In the genomic region with DNA sequence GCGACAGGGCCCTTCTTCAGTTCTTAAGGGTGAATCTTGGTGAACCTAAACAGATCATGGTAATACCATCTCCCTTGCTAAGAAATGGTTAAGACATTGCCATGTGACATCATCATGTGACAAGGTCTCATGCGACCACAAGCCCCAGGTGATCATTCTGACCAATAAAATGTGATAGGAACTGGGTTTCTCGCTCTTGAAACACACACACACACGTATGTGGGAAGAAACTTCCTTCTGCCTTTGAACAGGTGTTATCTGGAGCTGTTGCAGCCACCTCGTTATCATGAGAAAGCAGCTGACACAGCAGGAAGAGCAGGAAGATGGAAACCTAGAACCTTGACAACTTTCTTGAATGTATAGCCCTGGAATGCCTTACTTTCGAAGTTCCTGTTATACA, we compare ENCODE assay signal across 28 cellular contexts. TPM values are rescaled to one million over a fixed set of nuclear protein-coding genes. Genes with fewer than 3 reads are reported as not detected.
DNase-seq lines count a peak whose midpoint lies in the region; ATAC-seq, FAIRE-seq and TF ChIP-seq lines count a peak whose summit lies in the region.
"Had no signal": no experiment of that assay in that cellular context is flagged by ENCODE, and none has a peak within 500 bp of the region (broad histone marks: within the 10 kb centered on the region; RNA-seq: fewer than 3 reads in every experiment).

No MANE protein-coding gene starts in this region.

- H3K27ac ChIP-seq in HepG2 (ENCODE audit: extremely low read length, insufficient read depth, low read length) (no peak overlapping the region), right lobe of liver (no peak overlapping the region), foreskin keratinocyte (no peak overlapping the region)
- H3K27ac ChIP-seq: KMS-11, neural progenitor cell, psoas muscle had no signal

- no peaks in the 10 kb centered on the region for H3K79me2 ChIP-seq in HepG2 (ENCODE audit: insufficient read depth, low read length)

- DNase-seq in HepG2 (ENCODE audit: low spot score) (no peak), right lobe of liver (no peak), OCI-M1 (lab: John Stamatoyannopoulos, UW) (peak; percentile 53), foreskin keratinocyte (no peak), KG1 (lab: John Stamatoyannopoulos, UW) (no peak), NCI-H2171 (lab: John Stamatoyannopoulos, UW) (no peak), SHP77 (lab: John Stamatoyannopoulos, UW) (no peak)
- DNase-seq: activated CD4-positive, alpha-beta T cell treated with anti-CD3 and anti-CD28 coated beads, Interleukin-2, amount 50 U/mL, for 4 hours; activated CD4-positive, CD25-positive, alpha-beta regulatory T cell; activated CD8-positive, alpha-beta memory T cell treated with anti-CD3 and anti-CD28 coated beads, Interleukin-2, amount 50 U/mL, for 48 hours; CD8-positive, alpha-beta memory T cell; NCI-H1105; NCI-H2107; PC-3; psoas muscle; stimulated activated CD4-positive, alpha-beta T cell treated with anti-CD3 and anti-CD28 coated beads, Interleukin-1b, Interleukin-23, amount 100 ng/mL, for 48 hours; substantia nigra; T1000 had no signal

- H3K4me3 ChIP-seq in HepG2 (replicated peaks in 1 of 3; ENCODE audit: insufficient read depth in 1 of 3, low read depth in 2 of 3, low read length in 3 of 3) (no peak overlapping the region), right lobe of liver (no peak overlapping the region)
- H3K4me3 ChIP-seq: HAP-1, neural progenitor cell, psoas muscle, skin epidermis had no signal

- TF ChIP-seq POLR2A in HepG2 (IDR thresholded peaks at IDR 0.05; ENCODE audit: insufficient read depth in 1 of 2, low read depth in 2 of 2, low read length in 2 of 2) (no peak), right lobe of liver (IDR thresholded peaks at IDR 0.05) (no peak)

- no TSS peak for BruUV-seq in HepG2 (replicated peaks; lab: Mats Ljungman, UMichigan)

- H3K9ac ChIP-seq in HepG2 (ENCODE audit: insufficient read depth, low read depth, low read length), result no peak overlapping the region
- H3K9ac ChIP-seq: KMS-11, neural progenitor cell had no signal

- H3K27me3 ChIP-seq in HepG2 (ENCODE audit: control insufficient read depth in 1 of 2, insufficient read depth in 2 of 2, low read length in 2 of 2), result peaks cover 0 to 24% of the 10 kb centered on the region in 2 experiments; a peak in 2 of 5 replicates
- H3K27me3 ChIP-seq in right lobe of liver, result no peaks in the 10 kb centered on the region
- peaks cover 4% of the 10 kb centered on the region for H3K27me3 ChIP-seq in foreskin keratinocyte

- intact Hi-C loops in HepG2 (cut with micrococcal nuclease; ENCODE audit: unreplicated experiment), result no loop called here
- intact Hi-C loops in right lobe of liver (cut with DNase I), result no loop called here

- POLR2A ChIA-PET in HepG2 (lab: Yijun Ruan, JAX), result no interaction called here

- WGBS in HepG2 (ENCODE audit: low lambda C conversion rate), result 22% methylated on average over 6 of the region's 6 CpGs
- 56% methylated on average over 4 of the region's 6 CpGs for WGBS in right lobe of liver (ENCODE audit: insufficient coverage, low coverage, low lambda C conversion rate, missing lambda C conversion rate)

- H3K36me3 ChIP-seq in HepG2 (replicated peaks in 1 of 2; ENCODE audit: control insufficient read depth in 1 of 2, insufficient read depth in 2 of 2, low read length in 2 of 2) (no peaks in the 10 kb centered on the region), right lobe of liver (no peaks in the 10 kb centered on the region)
- H3K36me3 ChIP-seq: HAP-1, neural progenitor cell had no signal

- H3K4me2 ChIP-seq in HepG2 (ENCODE audit: low read depth, low read length), result no peak overlapping the region
- H3K4me2 ChIP-seq: KMS-11, neural progenitor cell had no signal

- no peaks in the 10 kb centered on the region for H4K20me1 ChIP-seq in HepG2 (ENCODE audit: insufficient read depth, low read length)

- no peaks in the 10 kb centered on the region for H3K4me1 ChIP-seq in HepG2 (ENCODE audit: insufficient read depth, low read length)
- H3K4me1 ChIP-seq in right lobe of liver, result peaks cover 0 to 4% (median 0%) of the 10 kb centered on the region in 4 donors
- H3K4me1 ChIP-seq in foreskin keratinocyte, result peaks cover 13% of the 10 kb centered on the region
- H3K4me1 ChIP-seq: HAP-1 had no signal

- CTCF ChIA-PET in HepG2 (lab: Yijun Ruan, JAX; ENCODE audit: low intra/inter-chr PET ratio, low total read pairs), result no interaction called here

- no peak overlapping the region for H2AFZ ChIP-seq in HepG2 (ENCODE audit: low read length)
- H2AFZ ChIP-seq: neural progenitor cell had no signal

- no peak for TF ChIP-seq CTCF in HepG2 (CRISPR knock-in tag; IDR thresholded peaks at IDR 0.05)
- TF ChIP-seq CTCF in right lobe of liver (IDR thresholded peaks at IDR 0.05), result no peak
- TF ChIP-seq CTCF in foreskin keratinocyte (conservative IDR thresholded peaks at IDR 0.05), result no peak

- FAIRE-seq in HepG2 (lab: Jason Lieb, UNC), result no peak
- FAIRE-seq: A204.1 had no signal

- in situ Hi-C loops in HepG2 (cut with HindIII; ENCODE audit: extremely low pct_ligation_motif_present, low pct_unique_long_range_greater_than_20kb), result no loop called here

- TF ChIP-seq EP300 in HepG2 (IDR thresholded peaks at IDR 0.05; ENCODE audit: low read depth in 2 of 2, low read length in 2 of 2), result no peak
- TF ChIP-seq EP300 in HepG2 (CRISPR knock-in tag; IDR thresholded peaks at IDR 0.05; ENCODE audit: borderline replicate concordance), result no peak

- TF ChIP-seq RAD21 in HepG2 (CRISPR knock-in tag; IDR thresholded peaks at IDR 0.05), result no peak

- ATAC-seq in HepG2 (no peak), right lobe of liver (no peak), foreskin keratinocyte (peak; percentile 27), GM21528 (IDR thresholded peaks at IDR 0.05; ENCODE audit: low FRiP score, unreplicated experiment) (no peak)
- ATAC-seq: activated T-helper 17 cell treated with anti-CD3 and anti-CD28 coated beads, Interleukin-2, amount 50 U/mL, for 72 hours; PC-3; psoas muscle; Right ventricle myocardium inferior had no signal

- H3K9me3 ChIP-seq in HepG2 (ENCODE audit: low read length), result no peaks in the 10 kb centered on the region
- H3K9me3 ChIP-seq in right lobe of liver, result no peaks in the 10 kb centered on the region
- H3K9me3 ChIP-seq: HAP-1, psoas muscle had no signal

TF ChIP-seq in HepG2, 621 proteins besides CTCF, POLR2A, EP300 and RAD21 (continues in another document):
- TF ChIP-seq SYNCRIP (IDR thresholded peaks at IDR 0.05; ENCODE audit: insufficient read depth, low read depth, low read length), result no peak
- no peak for TF ChIP-seq HIC2 (CRISPR knock-in tag; IDR thresholded peaks at IDR 0.05; ENCODE audit: low read depth)
- TF ChIP-seq ZNF274 (CRISPR knock-in tag; IDR thresholded peaks at IDR 0.05), result no peak
- no peak for TF ChIP-seq ZNF572 (CRISPR knock-in tag; IDR thresholded peaks at IDR 0.05)
- peak; percentile 60; the same call in 1 of the 2 replicates for TF ChIP-seq CREB1 (IDR thresholded peaks at IDR 0.05)
- TF ChIP-seq CREB1 (CRISPR knock-in tag; IDR thresholded peaks at IDR 0.05), result no peak
- no peak for TF ChIP-seq SOX5 (CRISPR knock-in tag; IDR thresholded peaks at IDR 0.05; ENCODE audit: borderline replicate concordance)
- TF ChIP-seq MAFK (conservative IDR thresholded peaks at IDR 0.05 in 1 of 2, IDR thresholded peaks at IDR 0.05 in 1 of 2; ENCODE audit: low read length in 2 of 2), result peak; percentile 21 to 49; a peak in 2 of 4 replicates
- no peak for TF ChIP-seq ZNF207 (IDR thresholded peaks at IDR 0.05; ENCODE audit: borderline replicate concordance)

RNA-seq across cellular contexts. Expression of gene SOD3, which starts 10.2 kb away (rescaled TPM):
- total RNA-seq in HepG2 (2016; rRNA removed; fragmentation: Illumina TruSeq; extraction: Trizol) (not detected in 2 replicates), right lobe of liver (1 to 10 TPM; 1.5 to 7.9 (median 3.6) TPM), foreskin keratinocyte (not detected in 2 replicates)
- not detected in 2 replicates for total RNA-seq in HepG2 (2016; cell fraction: cytosol; rRNA removed; fragmentation: Illumina TruSeq; extraction: Trizol; ENCODE audit: low read depth)
- not detected in 2 replicates for total RNA-seq in HepG2 (2016; cell fraction: insoluble cytoplasmic fraction; rRNA removed; fragmentation: Illumina TruSeq; extraction: Trizol)
- not detected in 2 replicates for total RNA-seq in HepG2 (2016; cell fraction: membrane; rRNA removed; fragmentation: Illumina TruSeq; extraction: Trizol)
- not detected in 2 replicates for total RNA-seq in HepG2 (2016; cell fraction: nucleus; rRNA removed; fragmentation: Illumina TruSeq; extraction: Trizol)
- polyA plus RNA-seq in HepG2 (2011; rRNA removed) (0.04 TPM in 1 of 2 replicates, not detected in the other), foreskin keratinocyte (0.04 TPM in 1 of 2 replicates, not detected in the other)
- 0.13 and 0.20 TPM in 2 replicates for polyA plus RNA-seq in HepG2 (2011; cell fraction: cytosol; rRNA removed)
- polyA plus RNA-seq in HepG2 (2011; cell fraction: nucleus; rRNA removed), result 0.14 and 0.37 TPM in 2 replicates
- 0.47 and 0.85 TPM in 2 replicates for polyA plus RNA-seq in HepG2 (2012)
- polyA plus RNA-seq in HepG2 (2016; cell fraction: cytosol; fragmentation: Illumina TruSeq; extraction: Trizol; ENCODE audit: low read depth), result not detected in 2 replicates
- not detected in 2 replicates for polyA plus RNA-seq in HepG2 (2016; cell fraction: insoluble cytoplasmic fraction; fragmentation: Illumina TruSeq; extraction: Trizol; ENCODE audit: low read depth)
- polyA plus RNA-seq in HepG2 (2016; cell fraction: membrane; fragmentation: Illumina TruSeq; extraction: Trizol; ENCODE audit: low read depth), result not detected in 2 replicates
- not detected in 2 replicates for polyA plus RNA-seq in HepG2 (2016; cell fraction: nucleus; fragmentation: Illumina TruSeq; extraction: Trizol; ENCODE audit: insufficient read depth, low read depth)
- not detected in 2 replicates for polyA minus RNA-seq in HepG2 (2011; rRNA and poly(A)+ RNA removed; ENCODE audit: low replicate concordance)
- polyA minus RNA-seq in HepG2 (2011; cell fraction: cytosol; rRNA and poly(A)+ RNA removed), result 0.53 TPM in 1 of 2 replicates, not detected in the other
- not detected in 2 replicates for polyA minus RNA-seq in HepG2 (2011; cell fraction: nucleus; rRNA and poly(A)+ RNA removed)
- total RNA-seq: activated T-helper 17 cell treated with anti-CD3 and anti-CD28 coated beads, Interleukin-2, amount 50 U/mL, for 72 hours; CD8-positive, alpha-beta memory T cell; G401; NCI-H460 had no signal
- polyA plus RNA-seq: CD8-positive, alpha-beta memory T cell had no signal
